Comparison of ENCODE assay signal across 1 cellular context in the genomic region with DNA sequence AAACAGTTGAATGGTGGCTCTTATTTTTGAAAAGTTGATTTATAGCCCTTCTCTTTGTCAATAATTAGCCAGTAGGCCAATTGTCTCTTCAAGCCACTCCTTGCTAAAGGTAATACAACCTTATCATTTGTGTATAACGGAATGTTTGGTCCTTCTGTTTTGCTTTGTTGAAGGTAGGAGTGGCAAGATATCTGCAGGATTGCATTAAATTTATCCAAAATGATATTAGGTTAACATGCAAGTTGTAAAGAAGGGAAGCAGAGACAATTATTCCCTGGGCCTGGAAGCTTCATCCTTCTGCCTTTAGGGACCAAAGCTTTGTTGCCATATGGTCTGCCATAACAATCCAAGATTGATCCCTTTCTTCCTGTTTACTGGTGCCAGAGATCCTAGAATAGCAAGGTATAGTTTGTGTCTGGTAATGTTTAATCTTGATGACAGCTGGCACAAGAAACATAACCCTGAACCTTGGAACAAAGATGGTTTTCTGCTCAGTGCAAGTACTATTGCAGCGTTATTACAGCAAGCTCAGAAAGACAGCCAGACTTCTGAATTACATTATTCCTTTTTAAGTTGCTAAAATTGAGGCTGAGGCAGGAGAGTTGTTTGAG.
TF ChIP-seq lines count a peak whose summit lies in the region.

No MANE protein-coding gene starts in this region.

TF ChIP-seq in HepG2, 621 proteins besides CTCF, POLR2A, EP300 and RAD21 (continued from another document and continues in another):
- TF ChIP-seq, protein P1, sequence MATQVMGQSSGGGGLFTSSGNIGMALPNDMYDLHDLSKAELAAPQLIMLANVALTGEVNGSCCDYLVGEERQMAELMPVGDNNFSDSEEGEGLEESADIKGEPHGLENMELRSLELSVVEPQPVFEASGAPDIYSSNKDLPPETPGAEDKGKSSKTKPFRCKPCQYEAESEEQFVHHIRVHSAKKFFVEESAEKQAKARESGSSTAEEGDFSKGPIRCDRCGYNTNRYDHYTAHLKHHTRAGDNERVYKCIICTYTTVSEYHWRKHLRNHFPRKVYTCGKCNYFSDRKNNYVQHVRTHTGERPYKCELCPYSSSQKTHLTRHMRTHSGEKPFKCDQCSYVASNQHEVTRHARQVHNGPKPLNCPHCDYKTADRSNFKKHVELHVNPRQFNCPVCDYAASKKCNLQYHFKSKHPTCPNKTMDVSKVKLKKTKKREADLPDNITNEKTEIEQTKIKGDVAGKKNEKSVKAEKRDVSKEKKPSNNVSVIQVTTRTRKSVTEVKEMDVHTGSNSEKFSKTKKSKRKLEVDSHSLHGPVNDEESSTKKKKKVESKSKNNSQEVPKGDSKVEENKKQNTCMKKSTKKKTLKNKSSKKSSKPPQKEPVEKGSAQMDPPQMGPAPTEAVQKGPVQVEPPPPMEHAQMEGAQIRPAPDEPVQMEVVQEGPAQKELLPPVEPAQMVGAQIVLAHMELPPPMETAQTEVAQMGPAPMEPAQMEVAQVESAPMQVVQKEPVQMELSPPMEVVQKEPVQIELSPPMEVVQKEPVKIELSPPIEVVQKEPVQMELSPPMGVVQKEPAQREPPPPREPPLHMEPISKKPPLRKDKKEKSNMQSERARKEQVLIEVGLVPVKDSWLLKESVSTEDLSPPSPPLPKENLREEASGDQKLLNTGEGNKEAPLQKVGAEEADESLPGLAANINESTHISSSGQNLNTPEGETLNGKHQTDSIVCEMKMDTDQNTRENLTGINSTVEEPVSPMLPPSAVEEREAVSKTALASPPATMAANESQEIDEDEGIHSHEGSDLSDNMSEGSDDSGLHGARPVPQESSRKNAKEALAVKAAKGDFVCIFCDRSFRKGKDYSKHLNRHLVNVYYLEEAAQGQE (IDR thresholded peaks at IDR 0.05; ENCODE audit: borderline replicate concordance in 1 of 2, low read depth in 1 of 2, low read length in 2 of 2): no peak
- TF ChIP-seq ZNF567 (CRISPR knock-in tag; IDR thresholded peaks at IDR 0.05; ENCODE audit: borderline replicate concordance) (peak; percentile 25; the same call in 1 of the 2 replicates), SMARCC2 (IDR thresholded peaks at IDR 0.05) (no peak), ZNF333 (CRISPR knock-in tag; IDR thresholded peaks at IDR 0.05; ENCODE audit: borderline replicate concordance) (no peak), MEF2D (CRISPR knock-in tag; IDR thresholded peaks at IDR 0.05) (peak; percentile 99), POGZ (CRISPR knock-in tag; IDR thresholded peaks at IDR 0.05) (peak; percentile 90), RFX3 (CRISPR knock-in tag; IDR thresholded peaks at IDR 0.05) (no peak), MIER2 (CRISPR knock-in tag; IDR thresholded peaks at IDR 0.05) (0 out of 2 replicates have a peak, but pooled peaks have one; percentile 50), CREB1 (IDR thresholded peaks at IDR 0.05) (no peak), CREB1 (CRISPR knock-in tag; IDR thresholded peaks at IDR 0.05) (no peak; the same call in 1 of the 2 replicates), ZNF263 (CRISPR knock-in tag; IDR thresholded peaks at IDR 0.05) (no peak), GTF3A (CRISPR knock-in tag; conservative IDR thresholded peaks at IDR 0.05) (no peak), ZNF772 (CRISPR knock-in tag; IDR thresholded peaks at IDR 0.05) (no peak), ZNF83 (CRISPR knock-in tag; IDR thresholded peaks at IDR 0.05; ENCODE audit: borderline replicate concordance) (no peak), TAF15 (IDR thresholded peaks at IDR 0.05; ENCODE audit: low read depth, low read length, poor library complexity, severe bottlenecking) (no peak), KLF16 (CRISPR knock-in tag; IDR thresholded peaks at IDR 0.05) (peak in 1 of 2 experiments; percentile 32; a peak in 1 of 4 replicates), ZNF614 (CRISPR knock-in tag; IDR thresholded peaks at IDR 0.05; ENCODE audit: borderline replicate concordance) (peak; percentile 53; the same call in 1 of the 2 replicates), ZNF747 (CRISPR knock-in tag; IDR thresholded peaks at IDR 0.05; ENCODE audit: borderline replicate concordance) (no peak), ZNF331 (CRISPR knock-in tag; IDR thresholded peaks at IDR 0.05) (peak; percentile 87; the same call in 1 of the 2 replicates), ZNF256 (CRISPR knock-in tag; conservative IDR thresholded peaks at IDR 0.05) (no peak), POLR2AphosphoS2 (IDR thresholded peaks at IDR 0.05; ENCODE audit: low read depth, low read length) (no peak), HOXA3 (CRISPR knock-in tag; IDR thresholded peaks at IDR 0.05) (peak; percentile 49; the same call in 1 of the 2 replicates), ZNF737 (CRISPR knock-in tag; IDR thresholded peaks at IDR 0.05; ENCODE audit: borderline replicate concordance) (no peak), EZH2 (conservative IDR thresholded peaks at IDR 0.05; ENCODE audit: low read depth, low read length) (no peak)
- TF ChIP-seq, protein P2, sequence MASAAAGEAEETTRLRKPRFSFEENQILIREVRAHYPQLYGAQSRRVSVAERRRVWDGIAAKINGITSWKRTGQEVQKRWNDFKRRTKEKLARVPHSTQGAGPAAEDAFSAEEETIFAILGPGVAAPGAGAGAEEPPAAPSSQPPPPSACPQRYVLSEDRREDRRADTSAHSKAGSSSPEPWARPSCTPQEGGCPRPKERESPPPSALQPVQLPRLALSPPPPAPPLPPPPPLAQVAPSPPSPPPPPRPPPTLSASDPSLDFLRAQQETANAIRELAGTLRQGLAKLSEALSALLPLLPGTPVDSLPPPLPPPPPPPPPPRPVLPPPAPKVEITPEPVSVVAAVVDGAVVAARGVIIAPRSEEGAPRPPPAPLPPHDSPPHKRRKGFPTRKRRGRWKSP (CRISPR knock-in tag; IDR thresholded peaks at IDR 0.05): peak; percentile 16; the same call in 1 of the 2 replicates
- TF ChIP-seq, protein P3, sequence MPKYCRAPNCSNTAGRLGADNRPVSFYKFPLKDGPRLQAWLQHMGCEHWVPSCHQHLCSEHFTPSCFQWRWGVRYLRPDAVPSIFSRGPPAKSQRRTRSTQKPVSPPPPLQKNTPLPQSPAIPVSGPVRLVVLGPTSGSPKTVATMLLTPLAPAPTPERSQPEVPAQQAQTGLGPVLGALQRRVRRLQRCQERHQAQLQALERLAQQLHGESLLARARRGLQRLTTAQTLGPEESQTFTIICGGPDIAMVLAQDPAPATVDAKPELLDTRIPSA (CRISPR knock-in tag; IDR thresholded peaks at IDR 0.05; ENCODE audit: borderline replicate concordance): no peak
- TF ChIP-seq, protein P4, sequence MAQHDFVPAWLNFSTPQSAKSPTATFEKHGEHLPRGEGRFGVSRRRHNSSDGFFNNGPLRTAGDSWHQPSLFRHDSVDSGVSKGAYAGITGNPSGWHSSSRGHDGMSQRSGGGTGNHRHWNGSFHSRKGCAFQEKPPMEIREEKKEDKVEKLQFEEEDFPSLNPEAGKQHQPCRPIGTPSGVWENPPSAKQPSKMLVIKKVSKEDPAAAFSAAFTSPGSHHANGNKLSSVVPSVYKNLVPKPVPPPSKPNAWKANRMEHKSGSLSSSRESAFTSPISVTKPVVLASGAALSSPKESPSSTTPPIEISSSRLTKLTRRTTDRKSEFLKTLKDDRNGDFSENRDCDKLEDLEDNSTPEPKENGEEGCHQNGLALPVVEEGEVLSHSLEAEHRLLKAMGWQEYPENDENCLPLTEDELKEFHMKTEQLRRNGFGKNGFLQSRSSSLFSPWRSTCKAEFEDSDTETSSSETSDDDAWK (CRISPR knock-in tag; IDR thresholded peaks at IDR 0.05): no peak
- TF ChIP-seq, protein P5, sequence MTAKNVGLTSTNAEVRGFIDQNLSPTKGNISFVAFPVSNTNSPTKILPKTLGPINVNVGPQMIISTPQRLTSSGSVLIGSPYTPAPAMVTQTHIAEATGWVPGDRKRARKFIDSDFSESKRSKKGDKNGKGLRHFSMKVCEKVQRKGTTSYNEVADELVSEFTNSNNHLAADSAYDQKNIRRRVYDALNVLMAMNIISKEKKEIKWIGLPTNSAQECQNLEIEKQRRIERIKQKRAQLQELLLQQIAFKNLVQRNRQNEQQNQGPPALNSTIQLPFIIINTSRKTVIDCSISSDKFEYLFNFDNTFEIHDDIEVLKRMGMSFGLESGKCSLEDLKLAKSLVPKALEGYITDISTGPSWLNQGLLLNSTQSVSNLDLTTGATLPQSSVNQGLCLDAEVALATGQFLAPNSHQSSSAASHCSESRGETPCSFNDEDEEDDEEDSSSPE (CRISPR knock-in tag; IDR thresholded peaks at IDR 0.05): no peak
- TF ChIP-seq, protein P6, sequence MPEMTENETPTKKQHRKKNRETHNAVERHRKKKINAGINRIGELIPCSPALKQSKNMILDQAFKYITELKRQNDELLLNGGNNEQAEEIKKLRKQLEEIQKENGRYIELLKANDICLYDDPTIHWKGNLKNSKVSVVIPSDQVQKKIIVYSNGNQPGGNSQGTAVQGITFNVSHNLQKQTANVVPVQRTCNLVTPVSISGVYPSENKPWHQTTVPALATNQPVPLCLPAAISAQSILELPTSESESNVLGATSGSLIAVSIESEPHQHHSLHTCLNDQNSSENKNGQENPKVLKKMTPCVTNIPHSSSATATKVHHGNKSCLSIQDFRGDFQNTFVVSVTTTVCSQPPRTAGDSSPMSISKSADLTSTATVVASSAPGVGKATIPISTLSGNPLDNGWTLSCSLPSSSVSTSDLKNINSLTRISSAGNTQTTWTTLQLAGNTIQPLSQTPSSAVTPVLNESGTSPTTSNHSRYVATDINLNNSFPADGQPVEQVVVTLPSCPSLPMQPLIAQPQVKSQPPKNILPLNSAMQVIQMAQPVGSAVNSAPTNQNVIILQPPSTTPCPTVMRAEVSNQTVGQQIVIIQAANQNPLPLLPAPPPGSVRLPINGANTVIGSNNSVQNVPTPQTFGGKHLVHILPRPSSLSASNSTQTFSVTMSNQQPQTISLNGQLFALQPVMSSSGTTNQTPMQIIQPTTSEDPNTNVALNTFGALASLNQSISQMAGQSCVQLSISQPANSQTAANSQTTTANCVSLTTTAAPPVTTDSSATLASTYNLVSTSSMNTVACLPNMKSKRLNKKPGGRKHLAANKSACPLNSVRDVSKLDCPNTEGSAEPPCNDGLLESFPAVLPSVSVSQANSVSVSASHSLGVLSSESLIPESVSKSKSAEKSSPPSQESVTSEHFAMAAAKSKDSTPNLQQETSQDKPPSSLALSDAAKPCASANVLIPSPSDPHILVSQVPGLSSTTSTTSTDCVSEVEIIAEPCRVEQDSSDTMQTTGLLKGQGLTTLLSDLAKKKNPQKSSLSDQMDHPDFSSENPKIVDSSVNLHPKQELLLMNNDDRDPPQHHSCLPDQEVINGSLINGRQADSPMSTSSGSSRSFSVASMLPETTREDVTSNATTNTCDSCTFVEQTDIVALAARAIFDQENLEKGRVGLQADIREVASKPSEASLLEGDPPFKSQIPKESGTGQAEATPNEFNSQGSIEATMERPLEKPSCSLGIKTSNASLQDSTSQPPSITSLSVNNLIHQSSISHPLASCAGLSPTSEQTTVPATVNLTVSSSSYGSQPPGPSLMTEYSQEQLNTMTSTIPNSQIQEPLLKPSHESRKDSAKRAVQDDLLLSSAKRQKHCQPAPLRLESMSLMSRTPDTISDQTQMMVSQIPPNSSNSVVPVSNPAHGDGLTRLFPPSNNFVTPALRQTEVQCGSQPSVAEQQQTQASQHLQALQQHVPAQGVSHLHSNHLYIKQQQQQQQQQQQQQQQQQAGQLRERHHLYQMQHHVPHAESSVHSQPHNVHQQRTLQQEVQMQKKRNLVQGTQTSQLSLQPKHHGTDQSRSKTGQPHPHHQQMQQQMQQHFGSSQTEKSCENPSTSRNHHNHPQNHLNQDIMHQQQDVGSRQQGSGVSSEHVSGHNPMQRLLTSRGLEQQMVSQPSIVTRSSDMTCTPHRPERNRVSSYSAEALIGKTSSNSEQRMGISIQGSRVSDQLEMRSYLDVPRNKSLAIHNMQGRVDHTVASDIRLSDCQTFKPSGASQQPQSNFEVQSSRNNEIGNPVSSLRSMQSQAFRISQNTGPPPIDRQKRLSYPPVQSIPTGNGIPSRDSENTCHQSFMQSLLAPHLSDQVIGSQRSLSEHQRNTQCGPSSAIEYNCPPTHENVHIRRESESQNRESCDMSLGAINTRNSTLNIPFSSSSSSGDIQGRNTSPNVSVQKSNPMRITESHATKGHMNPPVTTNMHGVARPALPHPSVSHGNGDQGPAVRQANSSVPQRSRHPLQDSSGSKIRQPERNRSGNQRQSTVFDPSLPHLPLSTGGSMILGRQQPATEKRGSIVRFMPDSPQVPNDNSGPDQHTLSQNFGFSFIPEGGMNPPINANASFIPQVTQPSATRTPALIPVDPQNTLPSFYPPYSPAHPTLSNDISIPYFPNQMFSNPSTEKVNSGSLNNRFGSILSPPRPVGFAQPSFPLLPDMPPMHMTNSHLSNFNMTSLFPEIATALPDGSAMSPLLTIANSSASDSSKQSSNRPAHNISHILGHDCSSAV (CRISPR knock-in tag; IDR thresholded peaks at IDR 0.05; ENCODE audit: borderline replicate concordance): no peak
- TF ChIP-seq, protein P7, sequence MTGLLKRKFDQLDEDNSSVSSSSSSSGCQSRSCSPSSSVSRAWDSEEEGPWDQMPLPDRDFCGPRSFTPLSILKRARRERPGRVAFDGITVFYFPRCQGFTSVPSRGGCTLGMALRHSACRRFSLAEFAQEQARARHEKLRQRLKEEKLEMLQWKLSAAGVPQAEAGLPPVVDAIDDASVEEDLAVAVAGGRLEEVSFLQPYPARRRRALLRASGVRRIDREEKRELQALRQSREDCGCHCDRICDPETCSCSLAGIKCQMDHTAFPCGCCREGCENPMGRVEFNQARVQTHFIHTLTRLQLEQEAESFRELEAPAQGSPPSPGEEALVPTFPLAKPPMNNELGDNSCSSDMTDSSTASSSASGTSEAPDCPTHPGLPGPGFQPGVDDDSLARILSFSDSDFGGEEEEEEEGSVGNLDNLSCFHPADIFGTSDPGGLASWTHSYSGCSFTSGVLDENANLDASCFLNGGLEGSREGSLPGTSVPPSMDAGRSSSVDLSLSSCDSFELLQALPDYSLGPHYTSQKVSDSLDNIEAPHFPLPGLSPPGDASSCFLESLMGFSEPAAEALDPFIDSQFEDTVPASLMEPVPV (CRISPR knock-in tag; IDR thresholded peaks at IDR 0.05): no peak
- TF ChIP-seq, protein P8, sequence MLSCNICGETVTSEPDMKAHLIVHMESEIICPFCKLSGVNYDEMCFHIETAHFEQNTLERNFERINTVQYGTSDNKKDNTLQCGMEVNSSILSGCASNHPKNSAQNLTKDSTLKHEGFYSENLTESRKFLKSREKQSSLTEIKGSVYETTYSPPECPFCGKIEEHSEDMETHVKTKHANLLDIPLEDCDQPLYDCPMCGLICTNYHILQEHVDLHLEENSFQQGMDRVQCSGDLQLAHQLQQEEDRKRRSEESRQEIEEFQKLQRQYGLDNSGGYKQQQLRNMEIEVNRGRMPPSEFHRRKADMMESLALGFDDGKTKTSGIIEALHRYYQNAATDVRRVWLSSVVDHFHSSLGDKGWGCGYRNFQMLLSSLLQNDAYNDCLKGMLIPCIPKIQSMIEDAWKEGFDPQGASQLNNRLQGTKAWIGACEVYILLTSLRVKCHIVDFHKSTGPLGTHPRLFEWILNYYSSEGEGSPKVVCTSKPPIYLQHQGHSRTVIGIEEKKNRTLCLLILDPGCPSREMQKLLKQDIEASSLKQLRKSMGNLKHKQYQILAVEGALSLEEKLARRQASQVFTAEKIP (CRISPR knock-in tag; IDR thresholded peaks at IDR 0.05; ENCODE audit: borderline replicate concordance): no peak
- TF ChIP-seq, protein P9, sequence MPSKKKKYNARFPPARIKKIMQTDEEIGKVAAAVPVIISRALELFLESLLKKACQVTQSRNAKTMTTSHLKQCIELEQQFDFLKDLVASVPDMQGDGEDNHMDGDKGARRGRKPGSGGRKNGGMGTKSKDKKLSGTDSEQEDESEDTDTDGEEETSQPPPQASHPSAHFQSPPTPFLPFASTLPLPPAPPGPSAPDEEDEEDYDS (CRISPR knock-in tag; IDR thresholded peaks at IDR 0.05): peak; percentile 74
- TF ChIP-seq, protein P10, sequence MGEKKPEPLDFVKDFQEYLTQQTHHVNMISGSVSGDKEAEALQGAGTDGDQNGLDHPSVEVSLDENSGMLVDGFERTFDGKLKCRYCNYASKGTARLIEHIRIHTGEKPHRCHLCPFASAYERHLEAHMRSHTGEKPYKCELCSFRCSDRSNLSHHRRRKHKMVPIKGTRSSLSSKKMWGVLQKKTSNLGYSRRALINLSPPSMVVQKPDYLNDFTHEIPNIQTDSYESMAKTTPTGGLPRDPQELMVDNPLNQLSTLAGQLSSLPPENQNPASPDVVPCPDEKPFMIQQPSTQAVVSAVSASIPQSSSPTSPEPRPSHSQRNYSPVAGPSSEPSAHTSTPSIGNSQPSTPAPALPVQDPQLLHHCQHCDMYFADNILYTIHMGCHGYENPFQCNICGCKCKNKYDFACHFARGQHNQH (CRISPR knock-in tag; IDR thresholded peaks at IDR 0.05): peak; percentile 44
